Comparison of ENCODE assay signal across 8 cellular contexts in the genomic region with DNA sequence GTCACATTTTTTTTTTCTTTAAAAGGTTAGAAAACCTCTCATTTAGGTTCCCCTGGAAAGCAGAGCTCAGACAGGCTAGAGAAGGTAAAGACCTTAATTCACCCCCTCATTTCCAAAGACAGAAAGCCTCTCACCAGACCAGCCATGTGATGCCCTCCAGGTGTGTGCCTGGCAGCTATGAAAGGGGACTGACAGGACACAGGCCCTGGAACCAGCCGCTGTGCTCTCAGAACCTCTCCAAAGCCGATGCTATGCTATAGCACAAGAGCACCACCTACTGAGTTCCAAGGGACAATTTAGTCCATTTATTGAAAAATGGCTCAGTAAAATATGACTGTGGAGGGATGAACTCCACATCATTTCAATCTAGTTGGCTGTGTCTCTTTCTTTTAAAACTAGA. TPM values are rescaled to one million over a fixed set of nuclear protein-coding genes. Genes with fewer than 3 reads are reported as not detected.
DNase-seq lines count a peak whose midpoint lies in the region; ATAC-seq and TF ChIP-seq lines count a peak whose summit lies in the region.

No MANE protein-coding gene starts in this region.

- no peak overlapping the region for H3K9ac ChIP-seq in mammary epithelial cell (ENCODE audit: insufficient read depth, low read length)

- H3K4me2 ChIP-seq in mammary epithelial cell (ENCODE audit: insufficient read depth, low read depth, low read length), result no peak overlapping the region

- H3K4me3 ChIP-seq in mammary epithelial cell (replicated peaks in 1 of 3; ENCODE audit: insufficient read depth in 1 of 3, low read depth in 2 of 3, low read length in 3 of 3), result no peak overlapping the region

- H3K36me3 ChIP-seq in mammary epithelial cell (ENCODE audit: insufficient read depth, low read length), result no peaks in the 10 kb centered on the region

- in situ Hi-C loops in mammary epithelial cell (cut with MboI; ENCODE audit: low sequenced_read_pairs in 2 of 2), result no loop called here

- no peaks in the 10 kb centered on the region for H3K27me3 Mint-ChIP-seq in stimulated activated naive CD8-positive, alpha-beta T cell treated with anti-CD3 and anti-CD28 coated beads, Interleukin-15, amount 100 ng/mL, for 72 hours

- no peak overlapping the region for H2AFZ ChIP-seq in mammary epithelial cell (ENCODE audit: low read depth, low read length)

- no peaks in the 10 kb centered on the region for H3K9me3 Mint-ChIP-seq in stimulated activated naive CD8-positive, alpha-beta T cell treated with anti-CD3 and anti-CD28 coated beads, Interleukin-15, amount 100 ng/mL, for 72 hours
- no peaks in the 10 kb centered on the region for H3K9me3 Mint-ChIP-seq in activated naive CD4-positive, alpha-beta T cell treated with anti-CD3 and anti-CD28 coated beads, Interleukin-2, amount 50 U/mL, for 72 hours

- BruUV-seq in mammary epithelial cell (replicated peaks; lab: Mats Ljungman, UMichigan), result no TSS peak

- intact Hi-C loops in mammary epithelial cell (cut with micrococcal nuclease), result loop anchor here (5.0 kb wide), 2 partner anchors 261 to 586 kb away; no protein-coding TSS in a partner anchor

- no peaks in the 10 kb centered on the region for H3K36me3 Mint-ChIP-seq in activated naive CD4-positive, alpha-beta T cell treated with anti-CD3 and anti-CD28 coated beads, Interleukin-2, amount 50 U/mL, for 72 hours

- H3K27me3 ChIP-seq in mammary epithelial cell (ENCODE audit: insufficient read depth, low read length), result no peaks in the 10 kb centered on the region

- CTCF ChIA-PET in mammary epithelial cell (lab: Charles Lee; ENCODE audit: low non-redundant PET), result no interaction called here

- no peaks in the 10 kb centered on the region for H3K4me1 ChIP-seq in mammary epithelial cell (ENCODE audit: insufficient read depth, low read length)

- dilution Hi-C loops in mammary epithelial cell (cut with HindIII; ENCODE audit: low sequenced_read_pairs), result no loop called here

- H3K4me1 Mint-ChIP-seq in stimulated activated naive CD8-positive, alpha-beta T cell treated with anti-CD3 and anti-CD28 coated beads, Interleukin-15, amount 100 ng/mL, for 72 hours, result peaks cover 43% of the 10 kb centered on the region

- no peak overlapping the region for H3K27ac ChIP-seq in mammary epithelial cell (ENCODE audit: insufficient read depth, low read depth, low read length)

- no peaks in the 10 kb centered on the region for H4K20me1 ChIP-seq in mammary epithelial cell (ENCODE audit: insufficient read depth, low read length)

- WGBS in mammary epithelial cell (ENCODE audit: low coverage, missing lambda C conversion rate), result 81% methylated on average over 2 of the region's 2 CpGs

- H3K9me3 ChIP-seq in mammary epithelial cell (replicated peaks; ENCODE audit: insufficient read depth, low read length), result no peaks in the 10 kb centered on the region

- peak; percentile 53 for ATAC-seq in stimulated activated naive CD8-positive, alpha-beta T cell treated with anti-CD3 and anti-CD28 coated beads, Interleukin-15, amount 100 ng/mL, for 72 hours
- no peak for ATAC-seq in stimulated activated naive CD8-positive, alpha-beta T cell treated with anti-CD3 and anti-CD28 coated beads, Interleukin-15, Interleukin-2, amounts not matched to agents 100 U/mL and 50 U/mL, for 24 hours
- no peak for ATAC-seq in activated naive CD4-positive, alpha-beta T cell treated with anti-CD3 and anti-CD28 coated beads, Interleukin-2, amount 50 U/mL, for 72 hours
- ATAC-seq in HG02973 (IDR thresholded peaks at IDR 0.05; ENCODE audit: unreplicated experiment), result no peak

- TF ChIP-seq CTCF in mammary epithelial cell (conservative IDR thresholded peaks at IDR 0.05 in 1 of 2, IDR thresholded peaks at IDR 0.05 in 1 of 2; ENCODE audit: extremely low read depth in 1 of 2, insufficient read depth in 1 of 2, low read depth in 1 of 2, low read length in 2 of 2) (peak in 1 of 2 donors; percentile 52), GM20000 (IDR thresholded peaks at IDR 0.05; ENCODE audit: extremely low read depth, missing control alignments) (no peak)

- DNase-seq in stimulated activated naive CD8-positive, alpha-beta T cell treated with anti-CD3 and anti-CD28 coated beads, Interleukin-15, amount 100 ng/mL, for 72 hours, result no peak
- DNase-seq in stimulated activated naive CD8-positive, alpha-beta T cell treated with anti-CD3 and anti-CD28 coated beads, Interleukin-15, Interleukin-2, amounts not matched to agents 100 U/mL and 50 U/mL, for 24 hours, result no peak
- DNase-seq in NCI-H2196 (lab: John Stamatoyannopoulos, UW; ENCODE audit: unreplicated experiment) (peak; percentile 72), mammary epithelial cell (peak; percentile 26), lung microvascular endothelial cell (ENCODE audit: low read depth in 2 of 2) (peak; percentile 56 to 88), GM20000 (ENCODE audit: low spot score) (no peak)
- DNase-seq in activated naive CD4-positive, alpha-beta T cell treated with anti-CD3 and anti-CD28 coated beads, Interleukin-2, amount 50 U/mL, for 72 hours (ENCODE audit: low spot score in 2 of 2), result no peak

- no peak overlapping the region for H3K27ac Mint-ChIP-seq in stimulated activated naive CD8-positive, alpha-beta T cell treated with anti-CD3 and anti-CD28 coated beads, Interleukin-15, amount 100 ng/mL, for 72 hours
- no peak overlapping the region for H3K27ac Mint-ChIP-seq in activated naive CD4-positive, alpha-beta T cell treated with anti-CD3 and anti-CD28 coated beads, Interleukin-2, amount 50 U/mL, for 72 hours

- no peak overlapping the region for H3K4me3 Mint-ChIP-seq in stimulated activated naive CD8-positive, alpha-beta T cell treated with anti-CD3 and anti-CD28 coated beads, Interleukin-15, amount 100 ng/mL, for 72 hours

- H3K79me2 ChIP-seq in mammary epithelial cell (ENCODE audit: insufficient read depth, low read length), result peaks cover 12% of the 10 kb centered on the region

RNA-seq across cellular contexts. Expression of a gene that starts 48.8 kb away (rescaled TPM):
- total RNA-seq in mammary epithelial cell, result 10 to 100 TPM in 1 of 2 donors, 1 to 10 TPM in 1; 4.2 to 12.9 TPM
- 7.1 TPM for polyA plus RNA-seq in mammary epithelial cell
- 38.9 TPM for polyA minus RNA-seq in mammary epithelial cell
- total RNA-seq in lung microvascular endothelial cell, result 6.1 and 6.2 TPM in 2 replicates
- total RNA-seq in activated naive CD4-positive, alpha-beta T cell treated with anti-CD3 and anti-CD28 coated beads, Interleukin-2, amount 50 U/mL, for 72 hours, result 10 to 100 TPM; 15.8 to 18.1 TPM

Comparison
In these comparisons a context has a peak if more than half of its experiments do, and no peak if none do; other contexts are left out.
1. DNase-seq: peak in NCI-H2196 (single experiment), mammary epithelial cell (single experiment) and lung microvascular endothelial cell (2 of 2); none in stimulated activated naive CD8-positive, alpha-beta T cell treated with anti-CD3 and anti-CD28 coated beads, Interleukin-15, amount 100 ng/mL, for 72 hours (0 of 2), stimulated activated naive CD8-positive, alpha-beta T cell treated with anti-CD3 and anti-CD28 coated beads, Interleukin-15, Interleukin-2, amounts not matched to agents 100 U/mL and 50 U/mL, for 24 hours (single experiment), activated naive CD4-positive, alpha-beta T cell treated with anti-CD3 and anti-CD28 coated beads, Interleukin-2, amount 50 U/mL, for 72 hours (0 of 2) and GM20000 (single experiment).